9 cellular contexts compared by ENCODE assay signal in genomic region chr6:27176096-27176495, GRCh38.
DNase-seq lines count a peak whose midpoint lies in the region; ATAC-seq and TF ChIP-seq lines count a peak whose summit lies in the region.
"Had no signal": no experiment of that assay in that cellular context is flagged by ENCODE, and none has a peak within 500 bp of the region (broad histone marks: within the 10 kb centered on the region; RNA-seq: fewer than 3 reads in every experiment).

No MANE protein-coding gene starts in this region.

- H4K20me1 ChIP-seq in MM.1S (ENCODE audit: insufficient read depth, low read length): no peaks in the 10 kb centered on the region

- peak overlapping the region; percentile 98 for H3K4me3 Mint-ChIP-seq in nephron progenitor cell

- in situ Hi-C loops in astrocyte of the spinal cord (cut with HindIII; ENCODE audit: low sequenced_read_pairs): no loop called here

- no peak overlapping the region for H2AFZ ChIP-seq in MM.1S (ENCODE audit: low read length)

- H3K4me2 ChIP-seq in MM.1S (ENCODE audit: low read depth, low read length): peak overlapping the region; percentile 36; the same call in 1 of the 2 replicates

- peaks cover 12% of the 10 kb centered on the region for H3F3A ChIP-seq in MM.1S (ENCODE audit: insufficient read depth, low read length)

- no peak overlapping the region for H3K27ac ChIP-seq in MM.1S (ENCODE audit: low read length)
- H3K27ac ChIP-seq: epithelial cell of prostate had no signal

- H3K4me3 ChIP-seq in MM.1S (ENCODE audit: low read length): no peak overlapping the region
- no peak overlapping the region for H3K4me3 ChIP-seq in astrocyte of the spinal cord (ENCODE audit: low read depth, low read length)

- peaks cover 9% of the 10 kb centered on the region for H3K36me3 Mint-ChIP-seq in nephron progenitor cell (ENCODE audit: low read depth)

- no peaks in the 10 kb centered on the region for H3K79me2 ChIP-seq in MM.1S (ENCODE audit: low read length)

- no peak overlapping the region for H3K27ac Mint-ChIP-seq in nephron progenitor cell

- ATAC-seq in GM18498 (IDR thresholded peaks at IDR 0.05; ENCODE audit: unreplicated experiment): no peak
- no peak for ATAC-seq in GM19395 (IDR thresholded peaks at IDR 0.05; ENCODE audit: unreplicated experiment)
- no peak for ATAC-seq in HG02571 (IDR thresholded peaks at IDR 0.05; ENCODE audit: unreplicated experiment)

- no peaks in the 10 kb centered on the region for H3K9me2 ChIP-seq in MM.1S (replicated peaks; ENCODE audit: insufficient read depth, low read length)

- peak; percentile 19 for DNase-seq in Daoy (ENCODE audit: low read depth)
- DNase-seq in MM.1S: no peak
- peak; percentile 15 for DNase-seq in astrocyte of the spinal cord (ENCODE audit: low read depth, low spot score)
- DNase-seq in nephron progenitor cell: no peak
- DNase-seq in Ammon's horn (ENCODE audit: low spot score): no peak

- H3K4me1 Mint-ChIP-seq in nephron progenitor cell: peaks cover 30% of the 10 kb centered on the region

- peaks cover 3% of the 10 kb centered on the region; the same call in 1 of the 2 replicates for H3K4me1 ChIP-seq in MM.1S (ENCODE audit: low read length)

- H3K27me3 ChIP-seq in MM.1S (replicated peaks; ENCODE audit: insufficient read depth, low read length): peaks cover 12% of the 10 kb centered on the region

- no peaks in the 10 kb centered on the region for H3K36me3 ChIP-seq in MM.1S (replicated peaks; ENCODE audit: insufficient read depth, low read length)

- no peaks in the 10 kb centered on the region for H3K9me3 ChIP-seq in MM.1S (replicated peaks; ENCODE audit: insufficient read depth, low read length)

- TF ChIP-seq CTCF in MM.1S (IDR thresholded peaks at IDR 0.05; ENCODE audit: low read length) (no peak), astrocyte of the spinal cord (IDR thresholded peaks at IDR 0.05; ENCODE audit: low read depth, low read length) (no peak), nephron progenitor cell (IDR thresholded peaks at IDR 0.05) (no peak)

- no peak overlapping the region for H3K9ac ChIP-seq in MM.1S (ENCODE audit: low read length)

- peaks cover 4% of the 10 kb centered on the region for H3K27me3 Mint-ChIP-seq in nephron progenitor cell (ENCODE audit: low read depth, poor library complexity)

- H3K9me3 Mint-ChIP-seq in nephron progenitor cell: peaks cover 26% of the 10 kb centered on the region

Comparison
In these comparisons a context has a peak if more than half of its experiments do, and no peak if none do; other contexts are left out.
1. DNase-seq: peak in Daoy (single experiment) and astrocyte of the spinal cord (single experiment); none in MM.1S (single experiment), nephron progenitor cell (single experiment) and Ammon's horn (single experiment).